17 cellular contexts compared by ENCODE assay signal in genomic region chr6:33595001-33595846, GRCh38. TPM values are rescaled to one million over a fixed set of nuclear protein-coding genes. Genes with fewer than 3 reads are reported as not detected.
DNase-seq lines count a peak whose midpoint lies in the region; ATAC-seq, FAIRE-seq and TF ChIP-seq lines count a peak whose summit lies in the region.
"Had no signal": no experiment of that assay in that cellular context is flagged by ENCODE, and none has a peak within 500 bp of the region (broad histone marks: within the 10 kb centered on the region; RNA-seq: fewer than 3 reads in every experiment).

No MANE protein-coding gene starts in this region.

- no peaks in the 10 kb centered on the region for H3K27me3 Mint-ChIP-seq in stimulated activated memory B cell treated with anti-CD40 and anti-IgM and Interleukin-4, amounts not matched to agents 10 μg/mL and 1 μg/mL and 100 μg/mL, for 72 hours
- no peaks in the 10 kb centered on the region for H3K27me3 Mint-ChIP-seq in naive thymus-derived CD8-positive, alpha-beta T cell

- peaks cover 3% of the 10 kb centered on the region for H3K9me3 Mint-ChIP-seq in stimulated activated memory B cell treated with anti-CD40 and anti-IgM and Interleukin-4, amounts not matched to agents 10 μg/mL and 1 μg/mL and 100 μg/mL, for 72 hours
- H3K9me3 Mint-ChIP-seq in naive thymus-derived CD8-positive, alpha-beta T cell: no peaks in the 10 kb centered on the region

- H4K20me1 ChIP-seq in K562 (replicated peaks; ENCODE audit: control insufficient read depth, insufficient read depth, low read length): no peaks in the 10 kb centered on the region

- no peak for FAIRE-seq in K562 (lab: Jason Lieb, UNC)
- FAIRE-seq: keratinocyte had no signal

- peaks cover 61% of the 10 kb centered on the region for H3K4me1 Mint-ChIP-seq in stimulated activated memory B cell treated with anti-CD40 and anti-IgM and Interleukin-4, amounts not matched to agents 10 μg/mL and 1 μg/mL and 100 μg/mL, for 72 hours
- H3K4me1 Mint-ChIP-seq in naive thymus-derived CD8-positive, alpha-beta T cell: peaks cover 15 to 54% (median 40%) of the 10 kb centered on the region in 4 donors

- H3K27ac ChIP-seq in K562 (ENCODE audit: extremely low read depth, low read depth, low read length) (no peak overlapping the region), tibial nerve (no peak overlapping the region)

- H3K36me3 Mint-ChIP-seq in stimulated activated memory B cell treated with anti-CD40 and anti-IgM and Interleukin-4, amounts not matched to agents 10 μg/mL and 1 μg/mL and 100 μg/mL, for 72 hours: no peaks in the 10 kb centered on the region
- H3K36me3 Mint-ChIP-seq in naive thymus-derived CD8-positive, alpha-beta T cell: no peaks in the 10 kb centered on the region
- H3K36me3 Mint-ChIP-seq: brain had no signal

- CTCF ChIA-PET in K562 (lab: Yijun Ruan, JAX; ENCODE audit: low intra/inter-chr PET ratio): no interaction called here

- TF ChIP-seq CTCF in K562 (IDR thresholded peaks at IDR 0.05 in 2 of 3, conservative IDR thresholded peaks at IDR 0.05 in 1 of 3; ENCODE audit: insufficient read depth in 2 of 3, low read depth in 1 of 3, low read length in 3 of 3) (no peak), tibial nerve (IDR thresholded peaks at IDR 0.05) (no peak)

- ATAC-seq in K562: 0 out of 3 replicates have a peak, but pooled peaks have one; percentile 16
- ATAC-seq in stimulated activated memory B cell treated with anti-CD40 and anti-IgM and Interleukin-4, amounts not matched to agents 10 μg/mL and 1 μg/mL and 100 μg/mL, for 72 hours: no peak
- no peak for ATAC-seq in naive thymus-derived CD8-positive, alpha-beta T cell

- H3K36me3 ChIP-seq in K562 (ENCODE audit: control insufficient read depth, insufficient read depth, low read length) (no peaks in the 10 kb centered on the region), tibial nerve (no peaks in the 10 kb centered on the region)

- in situ Hi-C loops in K562 (cut with MboI): no loop called here

- H3K4me1 ChIP-seq in K562 (replicated peaks in 1 of 2; ENCODE audit: control insufficient read depth in 2 of 2, insufficient read depth in 2 of 2, low read length in 2 of 2): peaks cover 9 to 25% of the 10 kb centered on the region in 2 experiments
- H3K4me1 ChIP-seq in tibial nerve: peaks cover 0 to 38% (median 25%) of the 10 kb centered on the region in 4 donors

- no peak overlapping the region for H3K4me3 Mint-ChIP-seq in stimulated activated memory B cell treated with anti-CD40 and anti-IgM and Interleukin-4, amounts not matched to agents 10 μg/mL and 1 μg/mL and 100 μg/mL, for 72 hours
- peak overlapping the region in 5 of 10 donors; percentile 12 to 55 (median 43) for H3K4me3 Mint-ChIP-seq in naive thymus-derived CD8-positive, alpha-beta T cell
- H3K4me3 Mint-ChIP-seq: brain had no signal

- TF ChIP-seq POLR2A in K562 (conservative IDR thresholded peaks at IDR 0.05) (no peak), tibial nerve (IDR thresholded peaks at IDR 0.05) (no peak)

- H3K9ac ChIP-seq in K562 (ENCODE audit: insufficient read depth in 1 of 2, low read depth in 2 of 2, low read length in 2 of 2): no peak overlapping the region; a peak in 1 of 4 replicates

- BruUV-seq in K562 (replicated peaks; lab: Mats Ljungman, UMichigan): no TSS peak

- H3K9me1 ChIP-seq in K562 (ENCODE audit: control insufficient read depth, insufficient read depth, low read length): no peaks in the 10 kb centered on the region

- intact Hi-C loops in K562 (cut with micrococcal nuclease): no loop called here

- POLR2A ChIA-PET in K562 (lab: Yijun Ruan, JAX): interaction anchor here (0.7 kb wide), 1 partner anchor 1855 kb away, joined by 3 read pairs; no protein-coding TSS in a partner anchor
- POLR2A ChIA-PET in naive thymus-derived CD8-positive, alpha-beta T cell (lab: Charles Lee): interaction anchor here (0.8 to 1.6 kb wide), 3 partner anchors 9 to 102 kb away, joined by 3 read pairs; partner anchors contain the start of gene ITPR3

- H2AFZ ChIP-seq in K562 (ENCODE audit: low read depth, low read length): no peak overlapping the region

- H3K27me3 ChIP-seq in K562 (ENCODE audit: control insufficient read depth in 2 of 2, insufficient read depth in 2 of 2, low read length in 2 of 2) (peaks cover 6 to 13% of the 10 kb centered on the region in 2 experiments; a peak in 4 of 5 replicates), tibial nerve (no peaks in the 10 kb centered on the region)

- H3K4me3 ChIP-seq in K562 (no peak overlapping the region), tibial nerve (no peak overlapping the region)

- DNase-seq in activated CD8-positive, alpha-beta memory T cell treated with anti-CD3 and anti-CD28 coated beads, Interleukin-2, amount 50 U/mL, for 48 hours: peak; percentile 46
- no peak for DNase-seq in activated CD8-positive, alpha-beta memory T cell treated with anti-CD3 and anti-CD28 coated beads for 24 hours
- DNase-seq in MV-4-11 (lab: John Stamatoyannopoulos, UW) (peak; percentile 50), K562 (ENCODE audit: extremely low read depth in 1 of 4, low spot score in 3 of 4) (no peak), tibial nerve (ENCODE audit: low spot score in 2 of 2) (no peak)
- DNase-seq in stimulated activated naive CD4-positive, alpha-beta T cell treated with Interleukin-2 at 50 U/mL for 16 hours (lab: John Stamatoyannopoulos, UW): no peak
- DNase-seq in naive thymus-derived CD8-positive, alpha-beta T cell: no peak
- DNase-seq: activated CD4-positive, CD25-positive, alpha-beta regulatory T cell treated with anti-CD3 and anti-CD28 coated beads, Interleukin-2, amount 50 U/mL, for 72 hours; activated CD8-positive, alpha-beta memory T cell treated with anti-CD3 and anti-CD28 coated beads, Interleukin-2, amount 50 U/mL, for 4 hours; activated naive CD4-positive, alpha-beta T cell treated with Interleukin-2 at 50 U/mL for 16 hours; NCI-H187 treated with DMSO at 0.1 percent for 48 hours; NCI-H526; stimulated activated CD4-positive, alpha-beta T cell treated with anti-CD3 and anti-CD28 coated beads, Interleukin-2, amount 100 ng/mL, for 48 hours; T-helper 1 cell had no signal

- TF ChIP-seq EP300 in K562 (IDR thresholded peaks at IDR 0.05; ENCODE audit: low read length) (no peak), tibial nerve (IDR thresholded peaks at IDR 0.05) (no peak)

- H3K4me2 ChIP-seq in K562 (ENCODE audit: insufficient read depth, low read length): no peak overlapping the region

- no peaks in the 10 kb centered on the region for H3K79me2 ChIP-seq in K562 (ENCODE audit: control insufficient read depth, insufficient read depth, low read length)

- no peak for TF ChIP-seq RAD21 in K562 (CRISPR knock-in tag; conservative IDR thresholded peaks at IDR 0.05 in 1 of 2, IDR thresholded peaks at IDR 0.05 in 1 of 2)

- WGBS in K562 (ENCODE audit: insufficient coverage, low coverage, missing lambda C conversion rate): 31% methylated on average over 18 of the region's 18 CpGs
- 85 to 87% methylated on average over 18 of the region's 18 CpGs for WGBS in tibial nerve, 2 donors

- H3K27ac Mint-ChIP-seq in stimulated activated memory B cell treated with anti-CD40 and anti-IgM and Interleukin-4, amounts not matched to agents 10 μg/mL and 1 μg/mL and 100 μg/mL, for 72 hours: peak overlapping the region; percentile 22
- peak overlapping the region in 5 of 10 donors; percentile 29 to 89 (median 65) for H3K27ac Mint-ChIP-seq in naive thymus-derived CD8-positive, alpha-beta T cell

- H3K9me3 ChIP-seq in K562 (replicated peaks; ENCODE audit: control insufficient read depth, insufficient read depth, low read depth, low read length) (no peaks in the 10 kb centered on the region), tibial nerve (no peaks in the 10 kb centered on the region)

RNA-seq across cellular contexts. Expression of gene BAK1, which starts 15.1 kb away (rescaled TPM):
- 5.4 and 22.3 TPM in 2 replicates for total RNA-seq in K562 (2011; cell fraction: chromatin; rRNA removed; ENCODE audit: low replicate concordance)
- 18.4 and 20.8 TPM in 2 replicates for total RNA-seq in K562 (2011; cell fraction: nucleolus; rRNA removed)
- total RNA-seq in K562 (2011; cell fraction: nucleoplasm; rRNA removed): 18.6 and 21.4 TPM in 2 replicates
- total RNA-seq in K562 (2014; rRNA removed): 11.5 and 14.8 TPM in 2 replicates
- 14.4 and 16.5 TPM in 2 replicates for total RNA-seq in K562 (2014; rRNA removed; fragmentation: Illumina TruSeq; extraction: Trizol)
- 24.6 and 26.0 TPM in 2 replicates for total RNA-seq in K562 (2015; rRNA removed; fragmentation: Illumina TruSeq; extraction: Trizol)
- 28.2 and 30.7 TPM in 2 replicates for total RNA-seq in K562 (2021)
- polyA plus RNA-seq in K562 (2011; rRNA removed): 18.9 and 22.7 TPM in 2 replicates
- polyA plus RNA-seq in K562 (2011; cell fraction: cytosol; rRNA removed): 27.6 and 36.1 TPM in 2 replicates
- polyA plus RNA-seq in K562 (2011; cell fraction: nucleus; rRNA removed): 19.6 and 25.1 TPM in 2 replicates
- 23.7 and 26.4 TPM in 2 replicates for polyA plus RNA-seq in K562 (2012)
- polyA plus RNA-seq in K562 (2014; fragmentation: Illumina TruSeq; extraction: Trizol): 23.7 and 28.2 TPM in 2 replicates
- 1 to 10 TPM; 5.4 to 9.7 TPM for polyA plus RNA-seq in K562 (2014; fragmentation: Nextera tagmentation; extraction: Ambion mirVana)
- 24.1 and 26.2 TPM in 2 replicates for polyA plus RNA-seq in K562 (2014; rRNA removed)
- polyA minus RNA-seq in K562 (2011; rRNA and poly(A)+ RNA removed): 12.4 and 16.0 TPM in 2 replicates
- polyA minus RNA-seq in K562 (2011; cell fraction: cytosol; rRNA and poly(A)+ RNA removed): 16.0 and 18.0 TPM in 2 replicates
- 5.7 and 7.8 TPM in 2 replicates for polyA minus RNA-seq in K562 (2011; cell fraction: nucleus; rRNA and poly(A)+ RNA removed)
- total RNA-seq in tibial nerve: 10 to 100 TPM in 2 of 4 donors, 1 to 10 TPM in 2; 7.9 to 15.3 (median 10.1) TPM
- total RNA-seq in naive thymus-derived CD8-positive, alpha-beta T cell: 10 to 100 TPM; 16.3 to 16.5 TPM
- polyA plus RNA-seq in naive thymus-derived CD8-positive, alpha-beta T cell: 10 to 100 TPM; 11.8 to 20.9 (median 13.2) TPM

RNA-seq across cellular contexts. Expression of gene ITPR3, which starts 25.9 kb away (rescaled TPM):
- 128 and 310 TPM in 2 replicates for total RNA-seq in K562 (2011; cell fraction: chromatin; rRNA removed; ENCODE audit: low replicate concordance)
- 120 and 148 TPM in 2 replicates for total RNA-seq in K562 (2011; cell fraction: nucleolus; rRNA removed)
- total RNA-seq in K562 (2011; cell fraction: nucleoplasm; rRNA removed): 89.0 and 102 TPM in 2 replicates
- total RNA-seq in K562 (2014; rRNA removed): 13.2 and 17.2 TPM in 2 replicates
- 4.9 and 7.0 TPM in 2 replicates for total RNA-seq in K562 (2014; rRNA removed; fragmentation: Illumina TruSeq; extraction: Trizol)
- total RNA-seq in K562 (2015; rRNA removed; fragmentation: Illumina TruSeq; extraction: Trizol): 7.0 and 7.7 TPM in 2 replicates
- total RNA-seq in K562 (2021): 31.2 and 35.7 TPM in 2 replicates
- 14.7 and 22.4 TPM in 2 replicates for polyA plus RNA-seq in K562 (2011; rRNA removed)
- 15.6 and 18.8 TPM in 2 replicates for polyA plus RNA-seq in K562 (2011; cell fraction: cytosol; rRNA removed)
- 187 and 251 TPM in 2 replicates for polyA plus RNA-seq in K562 (2011; cell fraction: nucleus; rRNA removed)
- polyA plus RNA-seq in K562 (2012): 14.4 and 17.4 TPM in 2 replicates
- polyA plus RNA-seq in K562 (2014; fragmentation: Illumina TruSeq; extraction: Trizol): 20.5 and 22.0 TPM in 2 replicates
- under 1 TPM; 0.39 to 0.73 TPM for polyA plus RNA-seq in K562 (2014; fragmentation: Nextera tagmentation; extraction: Ambion mirVana)
- 20.9 and 23.7 TPM in 2 replicates for polyA plus RNA-seq in K562 (2014; rRNA removed)
- 18.8 and 19.6 TPM in 2 replicates for polyA minus RNA-seq in K562 (2011; rRNA and poly(A)+ RNA removed)
- 19.1 and 27.6 TPM in 2 replicates for polyA minus RNA-seq in K562 (2011; cell fraction: cytosol; rRNA and poly(A)+ RNA removed)
- polyA minus RNA-seq in K562 (2011; cell fraction: nucleus; rRNA and poly(A)+ RNA removed): 48.7 and 51.2 TPM in 2 replicates
- total RNA-seq in tibial nerve: 100 to 1,000 TPM in 2 of 4 donors, 10 to 100 TPM in 2; 76.8 to 101 (median 93.9) TPM
- total RNA-seq in naive thymus-derived CD8-positive, alpha-beta T cell: 10 to 100 TPM; 44.3 to 46.2 TPM
- 1 to 10 TPM in 2 of 3 donors, under 1 TPM in 1; 0.98 to 4.9 (median 2.4) TPM for polyA plus RNA-seq in naive thymus-derived CD8-positive, alpha-beta T cell

Comparison
In these comparisons a context has a peak if more than half of its experiments do, and no peak if none do; other contexts are left out.
1. DNase-seq: peak in activated CD8-positive, alpha-beta memory T cell treated with anti-CD3 and anti-CD28 coated beads, Interleukin-2, amount 50 U/mL, for 48 hours (single experiment) and MV-4-11 (single experiment); none in activated CD8-positive, alpha-beta memory T cell treated with anti-CD3 and anti-CD28 coated beads for 24 hours (single experiment), K562 (0 of 4), tibial nerve (0 of 2), stimulated activated naive CD4-positive, alpha-beta T cell treated with Interleukin-2 at 50 U/mL for 16 hours (single experiment) and naive thymus-derived CD8-positive, alpha-beta T cell (0 of 10).